Comparison of ENCODE assay signal across 11 cellular contexts in the genomic region with DNA sequence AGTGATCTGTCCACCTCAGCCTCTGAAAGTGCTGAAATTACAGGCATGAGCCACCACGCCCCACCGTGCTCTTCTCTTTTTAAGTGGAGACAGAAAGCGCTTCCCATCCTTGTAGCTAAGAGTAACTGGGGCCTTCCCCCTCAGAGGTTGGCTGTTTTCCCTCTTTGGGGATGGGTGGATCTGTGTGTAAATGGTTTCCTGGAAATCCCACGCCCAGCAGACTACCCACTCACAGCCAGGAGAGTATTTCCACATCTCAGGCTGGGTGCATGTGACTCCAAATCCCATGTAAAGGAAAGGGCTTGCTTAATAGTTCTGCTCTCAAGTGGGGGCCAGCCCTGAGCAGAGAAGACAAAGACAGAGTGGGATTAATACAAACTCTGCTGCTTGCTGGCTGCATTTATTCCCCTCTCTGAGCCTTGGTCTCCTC. TPM values are rescaled to one million over a fixed set of nuclear protein-coding genes. Genes with fewer than 3 reads are reported as not detected.
DNase-seq lines count a peak whose midpoint lies in the region; ATAC-seq, FAIRE-seq and TF ChIP-seq lines count a peak whose summit lies in the region.
"Had no signal": no experiment of that assay in that cellular context is flagged by ENCODE, and none has a peak within 500 bp of the region (broad histone marks: within the 10 kb centered on the region; RNA-seq: fewer than 3 reads in every experiment).

No MANE protein-coding gene starts in this region.

- H3K4me1 ChIP-seq in esophagus squamous epithelium (peaks cover 0 to 60% (median 17%) of the 10 kb centered on the region in 3 donors), mesenchymal stem cell (ENCODE audit: control insufficient read depth, insufficient read depth, low read depth, low read length) (no peaks in the 10 kb centered on the region), upper lobe of left lung (peaks cover 6 to 26% (median 13%) of the 10 kb centered on the region in 4 donors)

- H4K8ac ChIP-seq in mesenchymal stem cell (ENCODE audit: low read length), result peak overlapping the region; percentile 42

- H3K9ac ChIP-seq in mesenchymal stem cell (ENCODE audit: low read length), result peak overlapping the region; percentile 89

- no peak overlapping the region for H4K91ac ChIP-seq in mesenchymal stem cell (ENCODE audit: low read length)

- H3K23ac ChIP-seq in mesenchymal stem cell (ENCODE audit: low read length in 2 of 2), result no peak overlapping the region

- DNase-seq in Kasumi-1 (lab: John Stamatoyannopoulos, UW) (peak; percentile 10 to 22), esophagus squamous epithelium (lab: John Stamatoyannopoulos, UW) (no peak), mesenchymal stem cell (peak; percentile 94), upper lobe of left lung (peak in 1 of 2 donors; percentile 90), D721Med (ENCODE audit: insufficient read length, low spot score) (no peak), DMS 273 treated with DMSO at 0.1 percent for 48 hours (lab: John Stamatoyannopoulos, UW) (no peak), H54 (ENCODE audit: insufficient read length, low spot score) (no peak)
- DNase-seq: effector memory CD4-positive, alpha-beta T cell; KG1; SHP77 had no signal

- no peaks in the 10 kb centered on the region for H3K79me1 ChIP-seq in mesenchymal stem cell (replicated peaks; ENCODE audit: low read length, poor library complexity, severe bottlenecking)

- H2AFZ ChIP-seq in mesenchymal stem cell (ENCODE audit: low read depth, low read length), result no peak overlapping the region

- H2AK5ac ChIP-seq in mesenchymal stem cell (ENCODE audit: low read length, severe bottlenecking), result no peak overlapping the region

- no peak overlapping the region for H2BK15ac ChIP-seq in mesenchymal stem cell (ENCODE audit: low read depth, poor library complexity, severe bottlenecking)

- TF ChIP-seq POLR2A in esophagus squamous epithelium (IDR thresholded peaks at IDR 0.05) (no peak), upper lobe of left lung (IDR thresholded peaks at IDR 0.05) (peak in 1 of 4 donors; percentile 60), H54 (IDR thresholded peaks at IDR 0.05; ENCODE audit: low read depth, low read length) (no peak)

- intact Hi-C loops in esophagus squamous epithelium (cut with DNase I), result no loop called here

- peak overlapping the region in 1 of 2 experiments; percentile 57 for H3K4ac ChIP-seq in mesenchymal stem cell (ENCODE audit: low read depth in 1 of 2, low read length in 2 of 2)

- FAIRE-seq in D721Med (lab: Jason Lieb, UNC) (no peak), H54 (lab: Jason Lieb, UNC) (no peak)

- H3K4me3 ChIP-seq in esophagus squamous epithelium, result peak overlapping the region in 1 of 4 donors; percentile 4
- peak overlapping the region in 1 of 2 experiments; percentile 73 for H3K4me3 ChIP-seq in mesenchymal stem cell (ENCODE audit: insufficient read depth in 1 of 2, low read depth in 1 of 2, low read length in 2 of 2)
- H3K4me3 ChIP-seq in upper lobe of left lung, result peak overlapping the region in 3 of 4 donors; percentile 11 to 37 (median 32)

- H2BK120ac ChIP-seq in mesenchymal stem cell (ENCODE audit: low read depth, low read length), result peak overlapping the region; percentile 21

- no peak overlapping the region for H3K4me2 ChIP-seq in mesenchymal stem cell (ENCODE audit: low read length, poor library complexity, severe bottlenecking)

- peak overlapping the region in 1 of 2 experiments; percentile 40 for H3K14ac ChIP-seq in mesenchymal stem cell (ENCODE audit: low read length in 2 of 2)

- H3K9me3 ChIP-seq in esophagus squamous epithelium, result no peaks in the 10 kb centered on the region
- H3K9me3 ChIP-seq in mesenchymal stem cell (ENCODE audit: control insufficient read depth, low read length), result no peaks in the 10 kb centered on the region
- H3K9me3 ChIP-seq in upper lobe of left lung, result no peaks in the 10 kb centered on the region

- peak overlapping the region; percentile 63 to 64 for H3K18ac ChIP-seq in mesenchymal stem cell (ENCODE audit: low read depth in 1 of 2, low read length in 2 of 2)

- no peak overlapping the region for H2BK12ac ChIP-seq in mesenchymal stem cell (ENCODE audit: low read length in 2 of 2)

- TF ChIP-seq CTCF in esophagus squamous epithelium (IDR thresholded peaks at IDR 0.05), result no peak
- no peak for TF ChIP-seq CTCF in upper lobe of left lung (IDR thresholded peaks at IDR 0.05)
- TF ChIP-seq CTCF in D721Med (IDR thresholded peaks at IDR 0.05; ENCODE audit: insufficient read depth, missing control alignments), result no peak

- H3K27ac ChIP-seq in esophagus squamous epithelium (peak overlapping the region in 3 of 4 donors; percentile 3 to 76 (median 66)), mesenchymal stem cell (ENCODE audit: low read length, poor library complexity, severe bottlenecking) (no peak overlapping the region), upper lobe of left lung (peak overlapping the region; percentile 38 to 80 (median 63))

- 20 to 53% methylated on average over 1 to 3 of the region's 4 CpGs for WGBS in esophagus squamous epithelium, 2 donors
- WGBS in mesenchymal stem cell, result 100% methylated on average over 2 of the region's 4 CpGs
- 56 to 72% methylated on average over 3 to 4 of the region's 4 CpGs for WGBS in upper lobe of left lung, 2 donors

- peak in 3 of 4 donors; percentile 62 to 98 (median 90) for TF ChIP-seq EP300 in upper lobe of left lung (IDR thresholded peaks at IDR 0.05)

- H3K36me3 ChIP-seq in esophagus squamous epithelium (peaks cover 0 to 36% (median 0%) of the 10 kb centered on the region in 3 donors), mesenchymal stem cell (ENCODE audit: control insufficient read depth in 1 of 2, insufficient read depth in 2 of 2, low read depth in 1 of 2, low read length in 2 of 2) (peaks cover 25 to 54% of the 10 kb centered on the region in 2 experiments), upper lobe of left lung (peaks cover 0 to 25% (median 8%) of the 10 kb centered on the region in 4 donors)

- H2BK5ac ChIP-seq in mesenchymal stem cell (ENCODE audit: low read depth, low read length, poor library complexity, severe bottlenecking), result no peak overlapping the region

- no peaks in the 10 kb centered on the region for H3K27me3 ChIP-seq in esophagus squamous epithelium
- no peaks in the 10 kb centered on the region for H3K27me3 ChIP-seq in mesenchymal stem cell (ENCODE audit: control insufficient read depth in 1 of 2, insufficient read depth in 1 of 2, low read length in 2 of 2)
- H3K27me3 ChIP-seq in upper lobe of left lung, result no peaks in the 10 kb centered on the region

- ATAC-seq in upper lobe of left lung (ENCODE audit: low FRiP score in 2 of 2), result peak; percentile 91 to 95

RNA-seq across cellular contexts. Expression of a gene that starts 19.6 kb away (rescaled TPM):
- total RNA-seq in esophagus squamous epithelium (10 to 100 TPM in 3 of 4 donors, 1 to 10 TPM in 1; 9.1 to 30.7 (median 25.1) TPM), upper lobe of left lung (100 to 1,000 TPM in 1 of 6 donors, 10 to 100 TPM in 5; 32.5 to 141 (median 42.9) TPM)
- 27.4 TPM for polyA plus RNA-seq in mesenchymal stem cell (2013, experiment 1 of 2)
- polyA plus RNA-seq in mesenchymal stem cell (2013, experiment 2 of 2), result 25.9 TPM

RNA-seq across cellular contexts. Expression of a gene that starts 39.9 kb away (rescaled TPM):
- total RNA-seq in esophagus squamous epithelium (10 to 100 TPM; 17.6 to 39.0 (median 30.5) TPM), upper lobe of left lung (10 to 100 TPM; 29.5 to 47.2 (median 41.8) TPM)
- polyA plus RNA-seq in mesenchymal stem cell (2013, experiment 1 of 2), result 18.6 TPM
- polyA plus RNA-seq in mesenchymal stem cell (2013, experiment 2 of 2), result 18.9 TPM
- total RNA-seq: activated T-helper 2 cell treated with anti-CD3 and anti-CD28 coated beads, Interferon-gamma antibody, Interleukin-2, Interleukin-4, amounts not matched to agents 10 μg/mL and 5 μg/mL and 100 μg/mL, durations not matched to agents 14 hours and 24 hours and 36 hours had no signal

Comparison
In these comparisons a context has a peak if more than half of its experiments do, and no peak if none do; other contexts are left out.
1. DNase-seq: peak in Kasumi-1 (2 of 2) and mesenchymal stem cell (single experiment); none in esophagus squamous epithelium (single experiment), D721Med (single experiment), DMS 273 treated with DMSO at 0.1 percent for 48 hours (single experiment) and H54 (single experiment).